Comparison of ENCODE assay signal across 11 cellular contexts in genomic region chr17:66275651-66276050, GRCh38. TPM values are rescaled to one million over a fixed set of nuclear protein-coding genes. Genes with fewer than 3 reads are reported as not detected.
DNase-seq lines count a peak whose midpoint lies in the region; ATAC-seq and TF ChIP-seq lines count a peak whose summit lies in the region.
"Had no signal": no experiment of that assay in that cellular context is flagged by ENCODE, and none has a peak within 500 bp of the region (broad histone marks: within the 10 kb centered on the region; RNA-seq: fewer than 3 reads in every experiment).

No MANE protein-coding gene starts in this region.

- H3K4me1 Mint-ChIP-seq in activated naive CD8-positive, alpha-beta T cell treated with anti-CD3 and anti-CD28 coated beads, Interleukin-2, amount 50 U/mL, for 24 hours, result peaks cover 23% of the 10 kb centered on the region

- no peak overlapping the region for H3K27ac Mint-ChIP-seq in activated naive CD8-positive, alpha-beta T cell treated with anti-CD3 and anti-CD28 coated beads, Interleukin-2, amount 50 U/mL, for 24 hours

- H3K4me3 ChIP-seq in AG04449 (ENCODE audit: low read depth, low read length) (no peak overlapping the region), kidney epithelial cell (ENCODE audit: low read depth, low read length) (no peak overlapping the region)

- TF ChIP-seq CTCF in AG04449 (IDR thresholded peaks at IDR 0.05; ENCODE audit: insufficient read depth, low read length, missing control alignments), result no peak
- no peak for TF ChIP-seq CTCF in kidney epithelial cell (IDR thresholded peaks at IDR 0.05; ENCODE audit: insufficient read depth, low read length, poor library complexity, severe bottlenecking)

- H3K27me3 ChIP-seq in kidney epithelial cell (ENCODE audit: control insufficient read depth, insufficient read depth, low read length), result no peaks in the 10 kb centered on the region

- H3K36me3 ChIP-seq in kidney epithelial cell (ENCODE audit: control insufficient read depth, insufficient read depth, low read length), result no peaks in the 10 kb centered on the region

- no peaks in the 10 kb centered on the region for H3K36me3 Mint-ChIP-seq in activated naive CD8-positive, alpha-beta T cell treated with anti-CD3 and anti-CD28 coated beads, Interleukin-2, amount 50 U/mL, for 24 hours (ENCODE audit: low read depth)

- ATAC-seq in activated naive CD8-positive, alpha-beta T cell treated with anti-CD3 and anti-CD28 coated beads, Interleukin-2, amount 50 U/mL, for 24 hours, result peak; percentile 98
- ATAC-seq in left colon (no peak), GM21367 (IDR thresholded peaks at IDR 0.05; ENCODE audit: unreplicated experiment) (no peak), HG03095 (IDR thresholded peaks at IDR 0.05; ENCODE audit: unreplicated experiment) (no peak)
- ATAC-seq: effector memory CD8-positive, alpha-beta T cell had no signal

- peak; percentile 90 for DNase-seq in AG04449 (ENCODE audit: low read depth, low spot score)
- peak; percentile 94 for DNase-seq in HCEC 1CT
- DNase-seq in activated naive CD8-positive, alpha-beta T cell treated with anti-CD3 and anti-CD28 coated beads, Interleukin-2, amount 50 U/mL, for 24 hours, result peak; percentile 29
- peak; percentile 100 for DNase-seq in kidney epithelial cell (ENCODE audit: low read depth)
- DNase-seq in left colon, result no peak
- DNase-seq in HEK293T (ENCODE audit: extremely low spot score), result no peak
- DNase-seq: effector memory CD8-positive, alpha-beta T cell; NCI-H1930 had no signal

- intact Hi-C loops in left colon (cut with DNase I, micrococcal nuclease), result no loop called here

- POLR2A ChIA-PET in AG04449 (lab: Yijun Ruan, JAX), result interaction anchor here (0.7 to 1.3 kb wide), 3 partner anchors 117 to 292 kb away, joined by 3 to 4 read pairs (median 3); no protein-coding TSS in a partner anchor
- POLR2A ChIA-PET in HEK293T (lab: Yijun Ruan, JAX), result no interaction called here

- H3K4me3 Mint-ChIP-seq in activated naive CD8-positive, alpha-beta T cell treated with anti-CD3 and anti-CD28 coated beads, Interleukin-2, amount 50 U/mL, for 24 hours, result no peak overlapping the region
- H3K4me3 Mint-ChIP-seq: effector memory CD8-positive, alpha-beta T cell had no signal

- H3K27me3 Mint-ChIP-seq in activated naive CD8-positive, alpha-beta T cell treated with anti-CD3 and anti-CD28 coated beads, Interleukin-2, amount 50 U/mL, for 24 hours, result no peaks in the 10 kb centered on the region

- CTCF ChIA-PET in AG04449 (lab: Yijun Ruan, JAX), result interaction anchor here (1.0 kb wide), 2 partner anchors 21 to 291 kb away, joined by 3 to 4 read pairs; no protein-coding TSS in a partner anchor
- CTCF ChIA-PET in HEK293T (lab: Yijun Ruan, JAX), result no interaction called here

- H3K9me3 Mint-ChIP-seq in activated naive CD8-positive, alpha-beta T cell treated with anti-CD3 and anti-CD28 coated beads, Interleukin-2, amount 50 U/mL, for 24 hours, result no peaks in the 10 kb centered on the region
- H3K9me3 Mint-ChIP-seq: effector memory CD8-positive, alpha-beta T cell had no signal

TF ChIP-seq in HEK293T, 16 proteins besides CTCF, POLR2A, EP300 and RAD21:
- TF ChIP-seq ARNT (IDR thresholded peaks at IDR 0.05) (no peak), BHLHE40 (IDR thresholded peaks at IDR 0.05; ENCODE audit: borderline replicate concordance) (no peak), FOXM1 (IDR thresholded peaks at IDR 0.05; ENCODE audit: borderline replicate concordance) (no peak), LEF1 (IDR thresholded peaks at IDR 0.05; ENCODE audit: borderline replicate concordance) (no peak), CTBP1 (IDR thresholded peaks at IDR 0.05; ENCODE audit: borderline replicate concordance) (no peak)

RNA-seq across cellular contexts. Expression of gene PRKCA, which starts 26.8 kb away (rescaled TPM):
- 5.7 and 6.0 TPM in 2 replicates for total RNA-seq in kidney epithelial cell
- 10 to 100 TPM; 43.0 to 53.0 TPM for total RNA-seq in left colon

RNA-seq across cellular contexts. Expression of gene APOH, which starts 46.4 kb away (rescaled TPM):
- total RNA-seq in kidney epithelial cell, result not detected in 2 replicates
- total RNA-seq in left colon, result 1 to 10 TPM in 1 of 2 donors, under 1 TPM in 1; 0.34 to 1.1 TPM
- total RNA-seq: subcutaneous adipose tissue had no signal

Comparison
In these comparisons a context has a peak if more than half of its experiments do, and no peak if none do; other contexts are left out.
1. DNase-seq: peak in AG04449 (single experiment), HCEC 1CT (single experiment), activated naive CD8-positive, alpha-beta T cell treated with anti-CD3 and anti-CD28 coated beads, Interleukin-2, amount 50 U/mL, for 24 hours (single experiment) and kidney epithelial cell (single experiment); none in left colon (0 of 2) and HEK293T (single experiment).